Comparison of ENCODE assay signal across 13 cellular contexts in genomic region chr22:36341640-36342041, GRCh38. TPM values are rescaled to one million over a fixed set of nuclear protein-coding genes. Genes with fewer than 3 reads are reported as not detected.
A peak's percentile ranks its signal among the peaks of the same experiment; 100 is the strongest.
DNase-seq lines count a peak whose midpoint lies in the region; ATAC-seq and TF ChIP-seq lines count a peak whose summit lies in the region.
"Had no signal": no experiment of that assay in that cellular context is flagged by ENCODE, and none has a peak within 500 bp of the region (broad histone marks: within the 10 kb centered on the region; RNA-seq: fewer than 3 reads in every experiment).

No MANE protein-coding gene starts in this region.

- intact Hi-C loops in tibial artery (cut with DNase I; ENCODE audit: low total_unique reads): no loop called here

- H3K9me3 ChIP-seq in tibial artery: no peaks in the 10 kb centered on the region

- H3K4me1 Mint-ChIP-seq in activated naive CD4-positive, alpha-beta T cell treated with anti-CD3 and anti-CD28 coated beads, Interleukin-2, amount 50 U/mL, for 24 hours: peaks cover 83% of the 10 kb centered on the region
- peaks cover 25% of the 10 kb centered on the region for H3K4me1 Mint-ChIP-seq in brain
- peaks cover 14% of the 10 kb centered on the region for H3K4me1 Mint-ChIP-seq in glutamatergic neuron (ENCODE audit: low read depth, unreplicated experiment)

- H3K27me3 Mint-ChIP-seq in activated naive CD4-positive, alpha-beta T cell treated with anti-CD3 and anti-CD28 coated beads, Interleukin-2, amount 50 U/mL, for 24 hours: no peaks in the 10 kb centered on the region
- H3K27me3 Mint-ChIP-seq in brain: peaks cover 3% of the 10 kb centered on the region
- H3K27me3 Mint-ChIP-seq in glutamatergic neuron (ENCODE audit: unreplicated experiment): peaks cover 5% of the 10 kb centered on the region
- H3K27me3 Mint-ChIP-seq: type B pancreatic cell had no signal

- peak overlapping the region; percentile 95 for H3K27ac ChIP-seq in tibial artery

- no peak for DNase-seq in activated naive CD4-positive, alpha-beta T cell treated with anti-CD3 and anti-CD28 coated beads, Interleukin-2, amount 50 U/mL, for 16 hours
- peak; percentile 69 for DNase-seq in midbrain (lab: John Stamatoyannopoulos, UW)
- no peak for DNase-seq in tibial artery
- no peak for DNase-seq in glutamatergic neuron
- DNase-seq in SW480 (ENCODE audit: low spot score): no peak
- DNase-seq: brain microvascular endothelial cell, foreskin fibroblast, NCI-H2029 treated with DMSO at 0.1 percent for 48 hours, OCI-M1 had no signal

- no peaks in the 10 kb centered on the region for H3K27me3 ChIP-seq in tibial artery
- H3K27me3 ChIP-seq: brain microvascular endothelial cell had no signal

- no peak overlapping the region for H3K4me3 Mint-ChIP-seq in activated naive CD4-positive, alpha-beta T cell treated with anti-CD3 and anti-CD28 coated beads, Interleukin-2, amount 50 U/mL, for 24 hours
- no peak overlapping the region for H3K4me3 Mint-ChIP-seq in brain
- no peak overlapping the region for H3K4me3 Mint-ChIP-seq in glutamatergic neuron (ENCODE audit: unreplicated experiment)
- H3K4me3 Mint-ChIP-seq: type B pancreatic cell had no signal

- H3K9me3 Mint-ChIP-seq in activated naive CD4-positive, alpha-beta T cell treated with anti-CD3 and anti-CD28 coated beads, Interleukin-2, amount 50 U/mL, for 24 hours: no peaks in the 10 kb centered on the region
- H3K9me3 Mint-ChIP-seq in brain (no peaks in the 10 kb centered on the region), glutamatergic neuron (ENCODE audit: unreplicated experiment) (no peaks in the 10 kb centered on the region)
- H3K9me3 Mint-ChIP-seq: type B pancreatic cell had no signal

- TF ChIP-seq CTCF in brain (conservative IDR thresholded peaks at IDR 0.05) (no peak), tibial artery (IDR thresholded peaks at IDR 0.05) (no peak), glutamatergic neuron (IDR thresholded peaks at IDR 0.05; ENCODE audit: partially characterized antibody, unreplicated experiment) (no peak)

- ATAC-seq in HG03135 (IDR thresholded peaks at IDR 0.05; ENCODE audit: unreplicated experiment): no peak

- no peak overlapping the region for H3K4me3 ChIP-seq in tibial artery

- peaks cover 0 to 100% (median 87%) of the 10 kb centered on the region in 4 donors for H3K4me1 ChIP-seq in tibial artery

- peak overlapping the region; percentile 94 for H3K27ac Mint-ChIP-seq in activated naive CD4-positive, alpha-beta T cell treated with anti-CD3 and anti-CD28 coated beads, Interleukin-2, amount 50 U/mL, for 24 hours
- peak overlapping the region in 3 of 5 experiments; percentile 19 to 74 (median 28) for H3K27ac Mint-ChIP-seq in brain
- no peak overlapping the region for H3K27ac Mint-ChIP-seq in glutamatergic neuron (ENCODE audit: unreplicated experiment)
- H3K27ac Mint-ChIP-seq: type B pancreatic cell had no signal

- peaks cover 29% of the 10 kb centered on the region for H3K36me3 Mint-ChIP-seq in activated naive CD4-positive, alpha-beta T cell treated with anti-CD3 and anti-CD28 coated beads, Interleukin-2, amount 50 U/mL, for 24 hours
- H3K36me3 Mint-ChIP-seq in brain (peaks cover 43% of the 10 kb centered on the region), glutamatergic neuron (ENCODE audit: unreplicated experiment) (peaks cover 7% of the 10 kb centered on the region)

- peaks cover 59 to 83% (median 71%) of the 10 kb centered on the region in 3 donors for H3K36me3 ChIP-seq in tibial artery

RNA-seq across cellular contexts. Expression of gene MYH9, which starts 46.1 kb away (rescaled TPM):
- polyA plus RNA-seq in brain (ENCODE audit: insufficient read depth, low read depth, low replicate concordance): 236 TPM
- total RNA-seq in glutamatergic neuron (ENCODE audit: unreplicated experiment): 122 TPM
